ENCODE assay signal across 8 cellular contexts in the genomic region with DNA sequence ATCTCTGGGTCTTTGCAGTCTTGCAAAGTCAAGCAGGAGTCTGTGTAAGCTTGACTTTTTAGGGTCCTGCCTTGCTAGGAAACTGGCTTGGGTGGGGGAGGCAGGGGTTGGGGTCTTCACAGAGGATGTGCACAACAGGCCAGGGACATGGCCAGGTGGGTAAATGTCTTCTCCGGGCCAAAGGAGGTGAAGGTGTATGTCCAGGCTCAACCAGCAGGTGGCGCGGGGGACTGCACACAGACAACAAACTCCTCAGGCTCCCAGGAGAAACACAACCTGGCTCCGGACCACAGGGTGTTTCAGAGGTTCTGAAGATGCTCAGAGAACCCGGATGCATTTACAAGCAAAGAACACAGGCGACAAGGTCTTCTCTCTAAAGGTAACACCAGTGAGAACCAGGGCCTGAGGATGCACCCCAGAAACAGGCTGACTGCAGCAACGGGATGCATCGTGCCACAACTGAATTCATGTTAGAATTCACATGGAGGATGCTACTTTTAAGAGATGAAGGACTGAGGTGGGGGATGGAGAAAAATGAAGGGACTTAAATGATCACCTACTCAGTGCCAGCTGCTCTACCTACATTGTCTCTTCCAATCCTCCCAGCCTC. TPM values are rescaled to one million over a fixed set of nuclear protein-coding genes. Genes with fewer than 3 reads are reported as not detected.
DNase-seq lines count a peak whose midpoint lies in the region; ATAC-seq and TF ChIP-seq lines count a peak whose summit lies in the region.

No MANE protein-coding gene starts in this region.

- H3F3A ChIP-seq in GM23338 (replicated peaks; ENCODE audit: low read depth) = 0 out of 2 replicates have a peak, but pooled peaks cover 3% of the 10 kb centered on the region

- peaks cover 57% of the 10 kb centered on the region for H3K4me1 Mint-ChIP-seq in GM23338
- H3K4me1 Mint-ChIP-seq in activated T-helper 17 cell treated with anti-CD3 and anti-CD28 coated beads, Interleukin-2, amount 50 U/mL, for 72 hours = peaks cover 42% of the 10 kb centered on the region

- H3K36me3 ChIP-seq in GM23338 (ENCODE audit: insufficient read depth) = no peaks in the 10 kb centered on the region

- H3K27ac Mint-ChIP-seq in GM23338 = no peak overlapping the region
- H3K27ac Mint-ChIP-seq in activated T-helper 17 cell treated with anti-CD3 and anti-CD28 coated beads, Interleukin-2, amount 50 U/mL, for 72 hours = no peak overlapping the region

- H3K27ac ChIP-seq in GM23338 (ENCODE audit: low read depth) = no peak overlapping the region

- H3K79me2 ChIP-seq in GM23338 (replicated peaks; ENCODE audit: insufficient read depth) = no peaks in the 10 kb centered on the region

- no peak overlapping the region for H3K4me2 ChIP-seq in GM23338

- H3K9me3 Mint-ChIP-seq in GM23338 = peaks cover 7% of the 10 kb centered on the region; the same call in 2 of the 3 replicates
- no peaks in the 10 kb centered on the region for H3K9me3 Mint-ChIP-seq in activated T-helper 17 cell treated with anti-CD3 and anti-CD28 coated beads, Interleukin-2, amount 50 U/mL, for 72 hours

- peak; percentile 17 for DNase-seq in AG10803 (ENCODE audit: low read depth)
- DNase-seq in GM23338 (ENCODE audit: low spot score) = peak; percentile 78
- DNase-seq in RKO (ENCODE audit: low spot score) = peak; percentile 19
- peak; percentile 17 for DNase-seq in activated gamma-delta T cell treated with anti-CD3 and anti-CD28 coated beads, Interleukin-2, amount 50 U/mL, for 16 hours (ENCODE audit: low read depth)
- peak; percentile 59 for DNase-seq in left cardiac atrium
- peak; percentile 22 to 38 for DNase-seq in stimulated activated CD4-positive, alpha-beta T cell treated with anti-CD3 and anti-CD28 coated beads, Interleukin-15, amount 100 ng/mL, for 1 hour (ENCODE audit: low read depth in 1 of 2, low spot score in 1 of 2)

- TF ChIP-seq CTCF in AG10803 (conservative IDR thresholded peaks at IDR 0.05; ENCODE audit: low read length) (peak; percentile 63), GM23338 (conservative IDR thresholded peaks at IDR 0.05; ENCODE audit: low read depth in 2 of 2) (peak; percentile 82 to 84)

- no peak overlapping the region for H3K4me3 ChIP-seq in AG10803 (ENCODE audit: low read length)
- no peak overlapping the region for H3K4me3 ChIP-seq in GM23338

- intact Hi-C loops in left cardiac atrium (cut with DNase I) = loop anchor here in 1 of 2 donors (5.0 kb wide), 1 partner anchor 88 kb away; no protein-coding TSS in a partner anchor

- H2AFZ ChIP-seq in GM23338 = no peak overlapping the region

- no peaks in the 10 kb centered on the region; the same call in 2 of the 3 replicates for H3K36me3 Mint-ChIP-seq in GM23338 (ENCODE audit: low read depth)
- H3K36me3 Mint-ChIP-seq in activated T-helper 17 cell treated with anti-CD3 and anti-CD28 coated beads, Interleukin-2, amount 50 U/mL, for 72 hours (ENCODE audit: low read depth) = no peaks in the 10 kb centered on the region

- H3K27me3 ChIP-seq in GM23338 (ENCODE audit: insufficient read depth) = no peaks in the 10 kb centered on the region

- ATAC-seq in GM23338 (peak; percentile 21), left cardiac atrium (no peak), GM21526 (IDR thresholded peaks at IDR 0.05; ENCODE audit: low FRiP score, unreplicated experiment) (no peak)
- ATAC-seq in activated T-helper 17 cell treated with anti-CD3 and anti-CD28 coated beads, Interleukin-2, amount 50 U/mL, for 72 hours (replicated peaks) = no peak

- no peak overlapping the region for H3K4me3 Mint-ChIP-seq in GM23338
- no peak overlapping the region for H3K4me3 Mint-ChIP-seq in activated T-helper 17 cell treated with anti-CD3 and anti-CD28 coated beads, Interleukin-2, amount 50 U/mL, for 72 hours

- no peaks in the 10 kb centered on the region for H3K9me2 ChIP-seq in GM23338 (ENCODE audit: insufficient read depth)

- peaks cover 27% of the 10 kb centered on the region for H3K27me3 Mint-ChIP-seq in GM23338 (ENCODE audit: insufficient read depth, low read depth, poor library complexity)
- no peaks in the 10 kb centered on the region for H3K27me3 Mint-ChIP-seq in activated T-helper 17 cell treated with anti-CD3 and anti-CD28 coated beads, Interleukin-2, amount 50 U/mL, for 72 hours

- peaks cover 33% of the 10 kb centered on the region for H3K4me1 ChIP-seq in GM23338 (ENCODE audit: insufficient read depth)

- no peaks in the 10 kb centered on the region for H4K20me1 ChIP-seq in GM23338 (replicated peaks; ENCODE audit: insufficient read depth)

TF ChIP-seq in GM23338, 12 proteins besides CTCF, POLR2A, EP300 and RAD21:
- TF ChIP-seq, protein P1, sequence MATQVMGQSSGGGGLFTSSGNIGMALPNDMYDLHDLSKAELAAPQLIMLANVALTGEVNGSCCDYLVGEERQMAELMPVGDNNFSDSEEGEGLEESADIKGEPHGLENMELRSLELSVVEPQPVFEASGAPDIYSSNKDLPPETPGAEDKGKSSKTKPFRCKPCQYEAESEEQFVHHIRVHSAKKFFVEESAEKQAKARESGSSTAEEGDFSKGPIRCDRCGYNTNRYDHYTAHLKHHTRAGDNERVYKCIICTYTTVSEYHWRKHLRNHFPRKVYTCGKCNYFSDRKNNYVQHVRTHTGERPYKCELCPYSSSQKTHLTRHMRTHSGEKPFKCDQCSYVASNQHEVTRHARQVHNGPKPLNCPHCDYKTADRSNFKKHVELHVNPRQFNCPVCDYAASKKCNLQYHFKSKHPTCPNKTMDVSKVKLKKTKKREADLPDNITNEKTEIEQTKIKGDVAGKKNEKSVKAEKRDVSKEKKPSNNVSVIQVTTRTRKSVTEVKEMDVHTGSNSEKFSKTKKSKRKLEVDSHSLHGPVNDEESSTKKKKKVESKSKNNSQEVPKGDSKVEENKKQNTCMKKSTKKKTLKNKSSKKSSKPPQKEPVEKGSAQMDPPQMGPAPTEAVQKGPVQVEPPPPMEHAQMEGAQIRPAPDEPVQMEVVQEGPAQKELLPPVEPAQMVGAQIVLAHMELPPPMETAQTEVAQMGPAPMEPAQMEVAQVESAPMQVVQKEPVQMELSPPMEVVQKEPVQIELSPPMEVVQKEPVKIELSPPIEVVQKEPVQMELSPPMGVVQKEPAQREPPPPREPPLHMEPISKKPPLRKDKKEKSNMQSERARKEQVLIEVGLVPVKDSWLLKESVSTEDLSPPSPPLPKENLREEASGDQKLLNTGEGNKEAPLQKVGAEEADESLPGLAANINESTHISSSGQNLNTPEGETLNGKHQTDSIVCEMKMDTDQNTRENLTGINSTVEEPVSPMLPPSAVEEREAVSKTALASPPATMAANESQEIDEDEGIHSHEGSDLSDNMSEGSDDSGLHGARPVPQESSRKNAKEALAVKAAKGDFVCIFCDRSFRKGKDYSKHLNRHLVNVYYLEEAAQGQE (IDR thresholded peaks at IDR 0.05; ENCODE audit: unreplicated experiment) = no peak
- no peak for TF ChIP-seq CREB1 (CRISPR knock-in tag; IDR thresholded peaks at IDR 0.05; ENCODE audit: low read depth)
- TF ChIP-seq STAT1 (IDR thresholded peaks at IDR 0.05; ENCODE audit: unreplicated experiment) = no peak
- no peak for TF ChIP-seq NANOG (IDR thresholded peaks at IDR 0.05; ENCODE audit: borderline replicate concordance)
- TF ChIP-seq ZNF331 (CRISPR knock-in tag; IDR thresholded peaks at IDR 0.05; ENCODE audit: low read depth) = no peak
- no peak for TF ChIP-seq EZH2phosphoT487 (IDR thresholded peaks at IDR 0.05; ENCODE audit: unreplicated experiment)

RNA-seq across cellular contexts. Expression of gene PLEKHG3, which starts 56.0 kb away (rescaled TPM):
- total RNA-seq in GM23338 (2014; rRNA removed; shearing (Covaris generic)) = 83.1 and 83.9 TPM in 2 replicates
- 23.0 and 30.8 TPM in 2 replicates for polyA plus RNA-seq in GM23338 (2016; fragmentation: Nextera tagmentation; extraction: Ambion mirVana)
- 10 to 100 TPM; 29.4 to 37.7 TPM for total RNA-seq in left cardiac atrium
- total RNA-seq in activated T-helper 17 cell treated with anti-CD3 and anti-CD28 coated beads, Interleukin-2, amount 50 U/mL, for 72 hours = 10 to 100 TPM; 17.2 to 19.2 TPM

Comparison
In these comparisons a context has a peak if more than half of its experiments do, and no peak if none do; other contexts are left out.
1. DNase-seq: peak in every context shown above with its lines; median percentile 78 in GM23338; 59 in left cardiac atrium; 30 in stimulated activated CD4-positive, alpha-beta T cell treated with anti-CD3 and anti-CD28 coated beads, Interleukin-15, amount 100 ng/mL, for 1 hour; 19 in RKO; 17 in AG10803; 17 in activated gamma-delta T cell treated with anti-CD3 and anti-CD28 coated beads, Interleukin-2, amount 50 U/mL, for 16 hours.